ENCODE assay signal across 12 cellular contexts in the genomic region with DNA sequence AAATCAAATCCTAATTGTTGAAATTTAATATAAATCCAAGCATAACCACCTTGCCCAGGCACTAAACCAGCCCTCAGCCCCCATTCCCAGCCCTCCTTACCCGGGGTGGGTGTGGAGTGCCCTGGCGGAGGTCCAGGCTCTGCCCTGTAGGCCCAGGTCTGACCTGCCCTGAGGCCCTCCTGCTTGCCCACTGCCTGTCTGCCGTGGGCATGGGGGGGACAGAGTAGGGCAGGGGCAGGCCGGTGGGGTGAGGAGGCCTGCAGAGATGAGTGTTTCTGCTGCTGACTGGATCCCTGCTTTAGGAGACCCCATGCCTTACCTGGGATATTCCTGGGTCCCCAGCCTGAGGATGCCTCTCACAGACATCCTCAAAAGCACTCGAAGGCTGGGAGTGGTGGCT.
"Had no signal": no experiment of that assay in that cellular context is flagged by ENCODE, and none has a peak within 500 bp of the region (broad histone marks: within the 10 kb centered on the region; RNA-seq: fewer than 3 reads in every experiment).

No MANE protein-coding gene starts in this region.

- H3K4me1 ChIP-seq: prostate gland had no signal

- DNase-seq: activated CD4-positive, alpha-beta T cell treated with anti-CD3 and anti-CD28 coated beads for 36 hours; activated CD8-positive, alpha-beta memory T cell treated with anti-CD3 and anti-CD28 coated beads, Interleukin-2, amount 50 U/mL, for 4 hours; activated CD8-positive, alpha-beta T cell treated with anti-CD3 and anti-CD28 coated beads for 36 hours; effector CD4-positive, alpha-beta T cell; kidney; naive thymus-derived CD8-positive, alpha-beta T cell; stimulated activated CD4-positive, alpha-beta T cell treated with anti-CD3 and anti-CD28 coated beads, Interleukin-15, amount 100 ng/mL, for 24 hours; stimulated activated CD4-positive, alpha-beta T cell treated with anti-CD3 and anti-CD28 coated beads, Interleukin-4, amount 100 ng/mL, for 4 hours had no signal

- H3K9me3 Mint-ChIP-seq: activated CD8-positive, alpha-beta T cell treated with anti-CD3 and anti-CD28 coated beads for 36 hours; naive thymus-derived CD8-positive, alpha-beta T cell had no signal

- H3K4me3 Mint-ChIP-seq: activated CD4-positive, alpha-beta T cell treated with anti-CD3 and anti-CD28 coated beads for 36 hours; activated CD8-positive, alpha-beta T cell treated with anti-CD3 and anti-CD28 coated beads for 36 hours; naive thymus-derived CD8-positive, alpha-beta T cell had no signal

- H3K27ac ChIP-seq: gastrocnemius medialis, hepatocyte, prostate gland, tibial artery had no signal

- H3K36me3 ChIP-seq: gastrocnemius medialis, prostate gland, tibial artery had no signal

- H3K27me3 Mint-ChIP-seq: activated CD4-positive, alpha-beta T cell treated with anti-CD3 and anti-CD28 coated beads for 36 hours; activated CD8-positive, alpha-beta T cell treated with anti-CD3 and anti-CD28 coated beads for 36 hours; naive thymus-derived CD8-positive, alpha-beta T cell had no signal

- ATAC-seq: activated CD4-positive, alpha-beta T cell treated with anti-CD3 and anti-CD28 coated beads for 36 hours; activated CD8-positive, alpha-beta T cell treated with anti-CD3 and anti-CD28 coated beads for 36 hours; gastrocnemius medialis; naive thymus-derived CD8-positive, alpha-beta T cell had no signal

- H3K27me3 ChIP-seq: gastrocnemius medialis, hepatocyte, tibial artery had no signal

- H3K9me3 ChIP-seq: gastrocnemius medialis, prostate gland, tibial artery had no signal

- H3K27ac Mint-ChIP-seq: activated CD4-positive, alpha-beta T cell treated with anti-CD3 and anti-CD28 coated beads for 36 hours; activated CD8-positive, alpha-beta T cell treated with anti-CD3 and anti-CD28 coated beads for 36 hours; naive thymus-derived CD8-positive, alpha-beta T cell had no signal

- H3K4me3 ChIP-seq: gastrocnemius medialis, hepatocyte, prostate gland, tibial artery had no signal

- H3K36me3 Mint-ChIP-seq: naive thymus-derived CD8-positive, alpha-beta T cell had no signal
